11 cellular contexts compared by ENCODE assay signal in genomic region chr6:10658910-10659696, GRCh38. TPM values are rescaled to one million over a fixed set of nuclear protein-coding genes. Genes with fewer than 3 reads are reported as not detected.
A peak's percentile ranks its signal among the peaks of the same experiment; 100 is the strongest.
DNase-seq lines count a peak whose midpoint lies in the region; ATAC-seq and TF ChIP-seq lines count a peak whose summit lies in the region.
"Had no signal": no experiment of that assay in that cellular context is flagged by ENCODE, and none has a peak within 500 bp of the region (broad histone marks: within the 10 kb centered on the region; RNA-seq: fewer than 3 reads in every experiment).

No MANE protein-coding gene starts in this region.

- POLR2A ChIA-PET in activated CD8-positive, alpha-beta T cell treated with anti-CD3 and anti-CD28 coated beads for 36 hours (lab: Charles Lee): no interaction called here

- H3K9ac ChIP-seq in iPS-20b (ENCODE audit: low read depth, low read length): no peak overlapping the region
- H3K9ac ChIP-seq: BLaER1 treated with 17β-estradiol and CSF1 and Interleukin-3, amounts not matched to agents 10 nM and 100 nM had no signal

- H3K9me3 ChIP-seq in iPS-20b (ENCODE audit: insufficient read depth, low read depth, low read length) (no peaks in the 10 kb centered on the region), suprapubic skin (no peaks in the 10 kb centered on the region)
- H3K9me3 ChIP-seq: adrenal gland had no signal

- peaks cover 23% of the 10 kb centered on the region for H3K27me3 Mint-ChIP-seq in activated T-cell treated with anti-CD3 and anti-CD28 coated beads, Interleukin-2, amount 50 U/mL, for 24 hours
- H3K27me3 Mint-ChIP-seq in activated CD8-positive, alpha-beta T cell treated with anti-CD3 and anti-CD28 coated beads for 36 hours: peaks cover 11% of the 10 kb centered on the region

- no peaks in the 10 kb centered on the region for H3K36me3 Mint-ChIP-seq in activated T-cell treated with anti-CD3 and anti-CD28 coated beads, Interleukin-2, amount 50 U/mL, for 24 hours (ENCODE audit: low read depth)
- H3K36me3 Mint-ChIP-seq in activated CD8-positive, alpha-beta T cell treated with anti-CD3 and anti-CD28 coated beads for 36 hours (ENCODE audit: low read depth): no peaks in the 10 kb centered on the region

- H3K27me3 ChIP-seq in iPS-20b (ENCODE audit: insufficient read depth, low read length): no peaks in the 10 kb centered on the region
- H3K27me3 ChIP-seq in suprapubic skin: peaks cover 4% of the 10 kb centered on the region
- H3K27me3 ChIP-seq: adrenal gland; BLaER1 treated with 17β-estradiol and CSF1 and Interleukin-3, amounts not matched to agents 10 nM and 100 nM had no signal

- peaks cover under 1% of the 10 kb centered on the region for H3K9me3 Mint-ChIP-seq in activated T-cell treated with anti-CD3 and anti-CD28 coated beads, Interleukin-2, amount 50 U/mL, for 24 hours
- no peaks in the 10 kb centered on the region for H3K9me3 Mint-ChIP-seq in activated CD8-positive, alpha-beta T cell treated with anti-CD3 and anti-CD28 coated beads for 36 hours

- DNase-seq in activated T-cell treated with anti-CD3 and anti-CD28 coated beads, Interleukin-2, amount 50 U/mL, for 24 hours: no peak
- DNase-seq in activated T-cell treated with anti-CD3 and anti-CD28 coated beads, Interleukin-2, amount 50 U/mL, for 1 hour: no peak
- no peak for DNase-seq in activated CD8-positive, alpha-beta T cell treated with anti-CD3 and anti-CD28 coated beads for 36 hours
- DNase-seq in suprapubic skin (ENCODE audit: low spot score in 2 of 2) (no peak), DMS79 treated with DMSO at 0.1 percent for 48 hours (lab: John Stamatoyannopoulos, UW) (no peak), lower leg skin (ENCODE audit: low spot score in 2 of 2) (no peak), NAMALWA (ENCODE audit: low spot score) (no peak)
- DNase-seq: NCI-H2171 treated with DMSO at 0.1 percent for 48 hours had no signal

- H3K27ac ChIP-seq in iPS-20b (ENCODE audit: low read length) (no peak overlapping the region), suprapubic skin (no peak overlapping the region)
- H3K27ac ChIP-seq: adrenal gland; BLaER1 treated with 17β-estradiol and CSF1 and Interleukin-3, amounts not matched to agents 10 nM and 100 nM had no signal

- ATAC-seq in activated CD8-positive, alpha-beta T cell treated with anti-CD3 and anti-CD28 coated beads for 36 hours: no peak

- no peak overlapping the region for H3K27ac Mint-ChIP-seq in activated T-cell treated with anti-CD3 and anti-CD28 coated beads, Interleukin-2, amount 50 U/mL, for 24 hours
- H3K27ac Mint-ChIP-seq in activated CD8-positive, alpha-beta T cell treated with anti-CD3 and anti-CD28 coated beads for 36 hours: no peak overlapping the region

- TF ChIP-seq POLR2A in suprapubic skin (IDR thresholded peaks at IDR 0.05) (no peak), lower leg skin (IDR thresholded peaks at IDR 0.05) (no peak)

- H3K4me3 Mint-ChIP-seq in activated T-cell treated with anti-CD3 and anti-CD28 coated beads, Interleukin-2, amount 50 U/mL, for 24 hours: peak overlapping the region; percentile 38
- peak overlapping the region; percentile 8 for H3K4me3 Mint-ChIP-seq in activated CD8-positive, alpha-beta T cell treated with anti-CD3 and anti-CD28 coated beads for 36 hours

- TF ChIP-seq CTCF in activated CD8-positive, alpha-beta T cell treated with anti-CD3 and anti-CD28 coated beads for 36 hours (IDR thresholded peaks at IDR 0.05): no peak
- TF ChIP-seq CTCF in suprapubic skin (IDR thresholded peaks at IDR 0.05) (no peak), lower leg skin (IDR thresholded peaks at IDR 0.05) (no peak)

- H3K4me1 ChIP-seq in iPS-20b (ENCODE audit: insufficient read depth, low read length) (no peaks in the 10 kb centered on the region), suprapubic skin (no peaks in the 10 kb centered on the region)
- H3K4me1 ChIP-seq: adrenal gland had no signal

- H3K36me3 ChIP-seq in iPS-20b (ENCODE audit: insufficient read depth, low read depth, low read length) (no peaks in the 10 kb centered on the region), suprapubic skin (no peaks in the 10 kb centered on the region)
- H3K36me3 ChIP-seq: adrenal gland; BLaER1 treated with 17β-estradiol and CSF1 and Interleukin-3, amounts not matched to agents 10 nM and 100 nM had no signal

- H3K4me3 ChIP-seq in iPS-20b (ENCODE audit: low read length) (peak overlapping the region; percentile 30; the same call in 1 of the 2 replicates), suprapubic skin (peak overlapping the region; percentile 22), lower leg skin (ENCODE audit: low read depth, poor library complexity, severe bottlenecking) (no peak overlapping the region)
- H3K4me3 ChIP-seq: adrenal gland; BLaER1 treated with 17β-estradiol and CSF1 and Interleukin-3, amounts not matched to agents 10 nM and 100 nM had no signal

- TF ChIP-seq EP300 in suprapubic skin (IDR thresholded peaks at IDR 0.05): no peak

- intact Hi-C loops in activated CD8-positive, alpha-beta T cell treated with anti-CD3 and anti-CD28 coated beads for 36 hours (cut with micrococcal nuclease): no loop called here
- intact Hi-C loops in lower leg skin (cut with DNase I; ENCODE audit: low total_unique reads): no loop called here

- CTCF ChIA-PET in activated CD8-positive, alpha-beta T cell treated with anti-CD3 and anti-CD28 coated beads for 36 hours (lab: Charles Lee): no interaction called here

- H3K4me1 Mint-ChIP-seq in activated T-cell treated with anti-CD3 and anti-CD28 coated beads, Interleukin-2, amount 50 U/mL, for 24 hours (ENCODE audit: low read depth): peaks cover 12% of the 10 kb centered on the region
- peaks cover 16% of the 10 kb centered on the region for H3K4me1 Mint-ChIP-seq in activated CD8-positive, alpha-beta T cell treated with anti-CD3 and anti-CD28 coated beads for 36 hours (ENCODE audit: low read depth)

- 83% methylated on average over 24 of the region's 24 CpGs for WGBS in suprapubic skin
- WGBS in lower leg skin, 2 donors: 86 to 88% methylated on average over 24 of the region's 24 CpGs

RNA-seq across cellular contexts. Expression of gene C6orf52, which starts 35.3 kb away (rescaled TPM):
- 1 to 10 TPM; 2.6 to 3.3 TPM for total RNA-seq in activated CD8-positive, alpha-beta T cell treated with anti-CD3 and anti-CD28 coated beads for 36 hours
- total RNA-seq in suprapubic skin (not detected), lower leg skin (not detected)

RNA-seq across cellular contexts. Expression of gene PAK1IP1, which starts 35.7 kb away (rescaled TPM):
- 10 to 100 TPM; 34.2 to 35.5 TPM for total RNA-seq in activated CD8-positive, alpha-beta T cell treated with anti-CD3 and anti-CD28 coated beads for 36 hours
- total RNA-seq in suprapubic skin (10 to 100 TPM in 3 of 4 donors, 1 to 10 TPM in 1; 8.8 to 17.5 (median 13.4) TPM), lower leg skin (10 to 100 TPM in 1 of 4 donors, 1 to 10 TPM in 3; 5.5 to 13.2 (median 8.0) TPM)
